In the genomic region with DNA sequence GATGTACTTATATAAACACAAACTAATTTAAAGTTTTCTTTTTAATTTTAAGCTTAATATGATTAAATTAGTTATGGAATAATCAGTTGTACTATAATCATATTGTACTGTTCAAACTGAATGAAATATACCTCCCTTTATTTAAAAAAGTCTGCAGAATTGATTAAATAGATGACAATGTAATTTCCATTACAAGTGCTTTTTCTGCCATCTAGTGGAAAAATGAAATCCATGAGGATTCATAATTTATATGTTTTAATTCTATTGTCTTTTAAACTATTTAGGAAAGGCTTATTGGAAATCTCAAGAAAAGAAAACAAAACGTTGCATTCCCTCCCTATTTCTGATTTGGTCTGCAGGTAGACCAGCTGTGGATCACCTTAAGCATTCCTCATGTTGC, we compare ENCODE assay signal across 9 cellular contexts. TPM values are rescaled to one million over a fixed set of nuclear protein-coding genes. Genes with fewer than 3 reads are reported as not detected.
DNase-seq lines count a peak whose midpoint lies in the region; ATAC-seq and TF ChIP-seq lines count a peak whose summit lies in the region.
"Had no signal": no experiment of that assay in that cellular context is flagged by ENCODE, and none has a peak within 500 bp of the region (broad histone marks: within the 10 kb centered on the region; RNA-seq: fewer than 3 reads in every experiment).

No MANE protein-coding gene starts in this region.

- H3K9me3 ChIP-seq in CD4-positive, alpha-beta T cell (ENCODE audit: control insufficient read depth, low read length) = no peaks in the 10 kb centered on the region

- H3K36me3 Mint-ChIP-seq in neural crest cell (ENCODE audit: low read depth) (no peaks in the 10 kb centered on the region), immature natural killer cell (no peaks in the 10 kb centered on the region)
- no peaks in the 10 kb centered on the region for H3K36me3 Mint-ChIP-seq in CD4-positive, alpha-beta T cell (ENCODE audit: low read depth)
- H3K36me3 Mint-ChIP-seq: activated naive CD4-positive, alpha-beta T cell treated with anti-CD3 and anti-CD28 coated beads, Interleukin-2, amount 50 U/mL, for 72 hours had no signal

- H3K27me3 Mint-ChIP-seq in neural crest cell (ENCODE audit: low read depth) = no peaks in the 10 kb centered on the region
- peaks cover 28% of the 10 kb centered on the region for H3K27me3 Mint-ChIP-seq in CD4-positive, alpha-beta T cell
- H3K27me3 Mint-ChIP-seq in immature natural killer cell (ENCODE audit: low read depth in 3 of 3) = peaks cover 0 to 5% (median 3%) of the 10 kb centered on the region in 3 donors

- POLR2A ChIA-PET in CD4-positive, alpha-beta T cell (lab: Charles Lee) = no interaction called here

- H3K9me3 Mint-ChIP-seq in neural crest cell (peaks cover 5% of the 10 kb centered on the region), immature natural killer cell (no peaks in the 10 kb centered on the region)
- peaks cover 3% of the 10 kb centered on the region for H3K9me3 Mint-ChIP-seq in CD4-positive, alpha-beta T cell
- H3K9me3 Mint-ChIP-seq: activated naive CD4-positive, alpha-beta T cell treated with anti-CD3 and anti-CD28 coated beads, Interleukin-2, amount 50 U/mL, for 72 hours had no signal

- intact Hi-C loops in CD4-positive, alpha-beta T cell (cut with DNase I, micrococcal nuclease) = no loop called here

- H3K4me1 Mint-ChIP-seq in neural crest cell = no peaks in the 10 kb centered on the region
- no peaks in the 10 kb centered on the region for H3K4me1 Mint-ChIP-seq in CD4-positive, alpha-beta T cell (ENCODE audit: low read depth)
- H3K4me1 Mint-ChIP-seq in immature natural killer cell = no peaks in the 10 kb centered on the region

- DNase-seq in GM10266 (ENCODE audit: extremely low spot score) (no peak), NCI-H2171 treated with DMSO at 0.1 percent for 48 hours (lab: John Stamatoyannopoulos, UW) (peak; percentile 40), choroid plexus epithelial cell (ENCODE audit: low read depth) (peak; percentile 40), neural crest cell (ENCODE audit: low read depth, low spot score) (no peak), immature natural killer cell (no peak)
- DNase-seq in CD4-positive, alpha-beta T cell = no peak
- DNase-seq in effector CD4-positive, alpha-beta T cell = no peak
- DNase-seq: T-helper 9 cell had no signal

- TF ChIP-seq CTCF in GM10266 (IDR thresholded peaks at IDR 0.05; ENCODE audit: control insufficient read depth, insufficient read depth, low read depth, missing control alignments) (peak; percentile 1), choroid plexus epithelial cell (conservative IDR thresholded peaks at IDR 0.05; ENCODE audit: low read depth, low read length) (peak; percentile 45), neural crest cell (conservative IDR thresholded peaks at IDR 0.05) (peak; percentile 63)
- TF ChIP-seq CTCF in CD4-positive, alpha-beta T cell (IDR thresholded peaks at IDR 0.05) = no peak

- no peaks in the 10 kb centered on the region for H3K27me3 ChIP-seq in CD4-positive, alpha-beta T cell (ENCODE audit: control insufficient read depth, insufficient read depth, low read length)

- no peak overlapping the region for H3K27ac ChIP-seq in CD4-positive, alpha-beta T cell (ENCODE audit: low read depth, low read length)

- ATAC-seq in CD4-positive, alpha-beta T cell (ENCODE audit: poor library complexity) = no peak
- ATAC-seq: activated naive CD4-positive, alpha-beta T cell treated with anti-CD3 and anti-CD28 coated beads, Interleukin-2, amount 50 U/mL, for 72 hours had no signal

- no peak overlapping the region for H3K27ac Mint-ChIP-seq in neural crest cell (ENCODE audit: unreplicated experiment)
- H3K27ac Mint-ChIP-seq in CD4-positive, alpha-beta T cell = no peak overlapping the region
- no peak overlapping the region for H3K27ac Mint-ChIP-seq in immature natural killer cell
- H3K27ac Mint-ChIP-seq: activated naive CD4-positive, alpha-beta T cell treated with anti-CD3 and anti-CD28 coated beads, Interleukin-2, amount 50 U/mL, for 72 hours had no signal

- H3K4me3 Mint-ChIP-seq in neural crest cell (no peak overlapping the region), immature natural killer cell (no peak overlapping the region)
- no peak overlapping the region for H3K4me3 Mint-ChIP-seq in CD4-positive, alpha-beta T cell

- CTCF ChIA-PET in CD4-positive, alpha-beta T cell (lab: Charles Lee) = interaction anchor here (1.1 kb wide), 1 partner anchor 45 kb away, joined by 3 read pairs; no protein-coding TSS in a partner anchor

- no peak overlapping the region for H3K4me3 ChIP-seq in choroid plexus epithelial cell (ENCODE audit: low read depth, low read length)

RNA-seq across cellular contexts. Expression of a gene that starts 30.8 kb away (rescaled TPM):
- total RNA-seq in neural crest cell = 18.4 and 19.0 TPM in 2 replicates
- 1 to 10 TPM; 5.1 to 6.2 TPM for total RNA-seq in CD4-positive, alpha-beta T cell
- 10 to 100 TPM in 1 of 3 donors, 1 to 10 TPM in 2; 7.1 to 12.5 (median 8.5) TPM for polyA plus RNA-seq in immature natural killer cell

RNA-seq across cellular contexts. Expression of a gene that starts 31.1 kb away (rescaled TPM):
- total RNA-seq in neural crest cell = 17.6 and 18.5 TPM in 2 replicates
- 1 to 10 TPM; 3.8 to 4.4 TPM for total RNA-seq in CD4-positive, alpha-beta T cell
- 1 to 10 TPM; 6.2 to 9.7 (median 8.1) TPM for polyA plus RNA-seq in immature natural killer cell

Comparison
In these comparisons a context has a peak if more than half of its experiments do, and no peak if none do; other contexts are left out.
1. DNase-seq: peak in NCI-H2171 treated with DMSO at 0.1 percent for 48 hours (single experiment) and choroid plexus epithelial cell (single experiment); none in GM10266 (single experiment), neural crest cell (single experiment), CD4-positive, alpha-beta T cell (0 of 10), effector CD4-positive, alpha-beta T cell (single experiment) and immature natural killer cell (0 of 3).